8 cellular contexts compared by ENCODE assay signal in the genomic region with DNA sequence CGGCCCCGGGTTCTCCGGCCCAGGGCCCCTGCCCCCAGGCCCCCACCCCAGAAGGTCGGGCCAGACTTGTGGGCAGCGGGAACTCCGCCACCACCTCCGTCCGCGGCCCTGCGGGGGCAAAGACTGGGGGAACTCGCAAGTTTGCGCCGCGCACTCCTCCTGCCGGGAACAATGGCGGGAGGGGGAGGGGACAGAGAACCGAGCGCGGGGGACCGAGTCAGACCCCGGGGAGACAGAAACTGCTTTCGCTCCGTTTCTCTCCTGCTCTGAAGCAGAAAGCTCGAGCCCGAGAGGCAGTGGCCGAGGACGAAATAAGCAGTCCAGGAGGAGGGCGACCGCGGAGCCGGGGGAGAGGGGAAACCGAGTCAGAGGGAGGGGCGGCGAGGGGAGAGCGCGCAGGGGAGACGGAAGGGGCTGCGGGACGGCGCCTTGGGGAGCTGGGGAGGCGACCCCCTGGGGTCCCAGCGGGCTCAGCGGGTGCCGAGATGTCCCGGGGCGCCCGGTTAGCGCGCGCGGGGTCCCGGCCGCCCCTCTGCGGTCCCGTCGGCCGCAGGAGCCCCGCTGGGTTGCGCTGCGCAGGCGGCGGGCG. TPM values are rescaled to one million over a fixed set of nuclear protein-coding genes. Genes with fewer than 3 reads are reported as not detected.
DNase-seq lines count a peak whose midpoint lies in the region; ATAC-seq and TF ChIP-seq lines count a peak whose summit lies in the region.

No MANE protein-coding gene starts in this region.

- H3K27me3 ChIP-seq in GM06990 (replicated peaks; ENCODE audit: control insufficient read depth, insufficient read depth, low read length) = peaks cover 7% of the 10 kb centered on the region
- H3K27me3 ChIP-seq in SJSA1 (replicated peaks) = no peaks in the 10 kb centered on the region
- H3K27me3 ChIP-seq in colonic mucosa = no peaks in the 10 kb centered on the region
- H3K27me3 ChIP-seq in thyroid gland = no peaks in the 10 kb centered on the region

- no peaks in the 10 kb centered on the region for H3K36me3 ChIP-seq in GM06990 (ENCODE audit: control insufficient read depth, insufficient read depth, low read length)
- peaks cover 30% of the 10 kb centered on the region for H3K36me3 ChIP-seq in SJSA1
- no peaks in the 10 kb centered on the region for H3K36me3 ChIP-seq in colonic mucosa
- no peaks in the 10 kb centered on the region for H3K36me3 ChIP-seq in mucosa of descending colon (ENCODE audit: low read depth)
- no peaks in the 10 kb centered on the region for H3K36me3 ChIP-seq in thyroid gland

- DNase-seq in GM06990 (ENCODE audit: extremely low read depth, insufficient read length) = no peak
- peak; percentile 43 to 67 for DNase-seq in SJSA1 (ENCODE audit: low read depth in 1 of 2, low spot score in 2 of 2)
- DNase-seq in colonic mucosa = peak; percentile 64
- peak in 2 of 3 donors; percentile 70 to 75 for DNase-seq in mucosa of descending colon
- peak; percentile 37 to 50 for DNase-seq in thyroid gland

- intact Hi-C loops in colonic mucosa (cut with DNase I) = no loop called here
- intact Hi-C loops in mucosa of descending colon (cut with DNase I, micrococcal nuclease) = no loop called here
- intact Hi-C loops in thyroid gland (cut with DNase I) = no loop called here

- peak overlapping the region; percentile 23 for H3K27ac ChIP-seq in SJSA1
- H3K27ac ChIP-seq in colonic mucosa = peak overlapping the region; percentile 95
- H3K27ac ChIP-seq in thyroid gland = peak overlapping the region; percentile 68 to 89 (median 77)

- peak overlapping the region; percentile 88 to 95 for H3K9ac ChIP-seq in colonic mucosa (ENCODE audit: low read depth in 2 of 2, low read length in 2 of 2)

- WGBS in thyroid gland, 2 donors = 0% methylated on average over 26 to 43 of the region's 63 CpGs

- no peaks in the 10 kb centered on the region; the same call in 1 of the 2 replicates for H3K9me3 ChIP-seq in SJSA1 (replicated peaks)
- no peaks in the 10 kb centered on the region for H3K9me3 ChIP-seq in colonic mucosa
- no peaks in the 10 kb centered on the region for H3K9me3 ChIP-seq in mucosa of descending colon
- no peaks in the 10 kb centered on the region for H3K9me3 ChIP-seq in thyroid gland

- no peak for TF ChIP-seq POLR2A in thyroid gland (IDR thresholded peaks at IDR 0.05)

- no peak for TF ChIP-seq CTCF in GM06990 (IDR thresholded peaks at IDR 0.05; ENCODE audit: insufficient read depth, low read length, poor library complexity, severe bottlenecking)
- TF ChIP-seq CTCF in colonic mucosa (IDR thresholded peaks at IDR 0.05) = no peak
- TF ChIP-seq CTCF in mucosa of descending colon (IDR thresholded peaks at IDR 0.05) = no peak
- TF ChIP-seq CTCF in thyroid gland (IDR thresholded peaks at IDR 0.05) = no peak

- ATAC-seq in mucosa of descending colon (peak; percentile 22), HG03571 (IDR thresholded peaks at IDR 0.05; ENCODE audit: unreplicated experiment) (no peak), GM21367 (IDR thresholded peaks at IDR 0.05; ENCODE audit: unreplicated experiment) (no peak), HG03045 (IDR thresholded peaks at IDR 0.05; ENCODE audit: unreplicated experiment) (no peak)

- peak overlapping the region; percentile 23 for H3K4me3 ChIP-seq in GM06990 (replicated peaks; ENCODE audit: low read depth, low read length)
- H3K4me3 ChIP-seq in SJSA1 = peak overlapping the region; percentile 91
- peak overlapping the region; percentile 83 for H3K4me3 ChIP-seq in colonic mucosa
- H3K4me3 ChIP-seq in mucosa of descending colon = peak overlapping the region; percentile 57
- peak overlapping the region; percentile 55 to 77 (median 61) for H3K4me3 ChIP-seq in thyroid gland (replicated peaks in 1 of 3)

- H3K4me1 ChIP-seq in SJSA1 (replicated peaks) (peaks cover 26% of the 10 kb centered on the region), colonic mucosa (peaks cover 13% of the 10 kb centered on the region), mucosa of descending colon (ENCODE audit: low read depth) (peaks cover 38% of the 10 kb centered on the region), thyroid gland (peaks cover 30 to 78% of the 10 kb centered on the region in 2 donors)

RNA-seq across cellular contexts. Expression of gene TP53I11, which starts 0.6 kb away (rescaled TPM):
- 55.3 and 65.0 TPM in 2 replicates for total RNA-seq in SJSA1 (2014; rRNA removed; shearing (Covaris generic))
- total RNA-seq in colonic mucosa (100 to 1,000 TPM; 103 to 158 TPM), mucosa of descending colon (10 to 100 TPM; 48.4 to 95.9 (median 91.9) TPM), thyroid gland (10 to 100 TPM; 21.7 to 34.0 (median 30.9) TPM)

Comparison
In these comparisons a context has a peak if more than half of its experiments do, and no peak if none do; other contexts are left out.
1. H3K4me3 ChIP-seq: peak in every context shown above with its lines; median percentile 91 in SJSA1; 83 in colonic mucosa; 61 in thyroid gland; 57 in mucosa of descending colon; 23 in GM06990.
2. H3K27ac ChIP-seq: peak in every context shown above with its lines; median percentile 95 in colonic mucosa; 77 in thyroid gland; 23 in SJSA1.